Comparison of ENCODE assay signal across 1 cellular context in the genomic region with DNA sequence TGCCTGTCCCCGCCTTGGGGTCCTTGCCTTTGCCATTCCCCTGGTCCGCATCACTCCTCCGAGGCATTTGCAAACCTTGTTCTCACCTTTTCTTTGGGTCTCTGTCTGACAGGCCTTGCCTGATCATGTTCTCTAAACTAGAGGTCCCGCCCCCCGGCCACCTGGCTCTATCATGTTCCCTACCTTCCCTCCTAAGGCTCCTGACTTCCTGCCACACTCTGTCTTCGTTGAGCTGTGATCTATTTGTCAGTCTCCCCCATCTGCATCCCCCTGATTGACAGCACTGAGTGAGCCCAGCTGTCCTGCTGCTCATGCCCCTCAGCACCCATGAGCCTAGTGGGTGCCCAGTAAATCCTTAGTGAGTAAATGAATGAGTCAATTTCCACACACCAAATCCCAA.
TF ChIP-seq lines count a peak whose summit lies in the region.

No MANE protein-coding gene starts in this region.

TF ChIP-seq in K562, 482 proteins besides CTCF, POLR2A, EP300 and RAD21:
- TF ChIP-seq, protein P1, sequence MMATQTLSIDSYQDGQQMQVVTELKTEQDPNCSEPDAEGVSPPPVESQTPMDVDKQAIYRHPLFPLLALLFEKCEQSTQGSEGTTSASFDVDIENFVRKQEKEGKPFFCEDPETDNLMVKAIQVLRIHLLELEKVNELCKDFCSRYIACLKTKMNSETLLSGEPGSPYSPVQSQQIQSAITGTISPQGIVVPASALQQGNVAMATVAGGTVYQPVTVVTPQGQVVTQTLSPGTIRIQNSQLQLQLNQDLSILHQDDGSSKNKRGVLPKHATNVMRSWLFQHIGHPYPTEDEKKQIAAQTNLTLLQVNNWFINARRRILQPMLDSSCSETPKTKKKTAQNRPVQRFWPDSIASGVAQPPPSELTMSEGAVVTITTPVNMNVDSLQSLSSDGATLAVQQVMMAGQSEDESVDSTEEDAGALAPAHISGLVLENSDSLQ (IDR thresholded peaks at IDR 0.05): peak; percentile 38; the same call in 1 of the 2 replicates
- TF ChIP-seq ZFX (CRISPR knock-in tag; IDR thresholded peaks at IDR 0.05): no peak
